ENCODE assay signal across 9 cellular contexts in the genomic region with DNA sequence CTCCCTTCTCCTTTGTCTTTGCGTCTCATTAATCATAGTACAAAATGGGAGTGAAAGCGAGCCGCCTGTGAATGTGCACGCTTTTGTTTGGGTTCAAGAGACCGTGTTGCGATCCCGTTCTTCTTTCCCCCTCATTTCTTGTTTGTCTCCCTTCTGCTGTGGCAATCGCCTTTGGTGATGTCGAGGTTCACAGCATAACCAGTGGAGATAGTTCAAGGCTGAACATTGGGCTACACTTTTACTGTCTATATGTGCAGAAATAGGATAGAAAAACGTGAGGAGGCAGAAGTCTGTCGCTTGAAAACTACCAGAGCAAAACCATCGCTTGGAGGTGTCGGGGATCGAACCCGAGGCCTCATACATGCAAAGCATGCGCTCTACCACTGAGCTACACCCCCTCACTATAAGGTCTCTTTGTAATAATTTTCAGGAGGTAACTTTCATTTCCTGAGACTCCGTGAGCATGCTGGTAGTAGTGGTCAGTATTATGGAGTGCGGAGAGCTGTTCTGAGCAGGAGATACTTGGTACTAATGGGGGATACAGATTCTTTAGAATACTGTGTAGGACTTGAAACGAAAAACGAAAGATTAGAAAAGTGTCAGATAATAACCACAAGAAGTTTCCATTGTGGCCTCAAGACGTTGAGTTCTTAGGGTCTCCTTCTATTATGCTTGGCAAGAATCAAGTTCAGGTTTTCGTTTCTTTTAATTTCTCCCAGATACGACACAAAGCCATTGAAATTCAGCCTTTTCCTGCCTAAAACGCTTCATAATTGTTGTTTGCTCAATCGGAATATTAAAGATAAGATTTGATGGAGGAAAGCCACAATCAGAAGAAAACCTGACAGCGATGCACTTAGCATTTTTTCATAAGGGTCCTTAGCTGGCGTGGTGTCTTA.
A peak's percentile ranks its signal among the peaks of the same experiment; 100 is the strongest.
DNase-seq lines count a peak whose midpoint lies in the region; FAIRE-seq and TF ChIP-seq lines count a peak whose summit lies in the region.
"Had no signal": no experiment of that assay in that cellular context is flagged by ENCODE, and none has a peak within 500 bp of the region (broad histone marks: within the 10 kb centered on the region; RNA-seq: fewer than 3 reads in every experiment).

No MANE protein-coding gene starts in this region.

- H3K9ac ChIP-seq in mesendoderm (ENCODE audit: low read length) (peak overlapping the region; percentile 11), kidney (ENCODE audit: low read length in 2 of 2) (no peak overlapping the region)

- H2BK15ac ChIP-seq in mesendoderm (replicated peaks; ENCODE audit: low read depth): no peak overlapping the region

- no peak for FAIRE-seq in kidney (lab: Jason Lieb, UNC)

- peaks cover 15% of the 10 kb centered on the region for H3K4me1 Mint-ChIP-seq in activated CD4-positive, alpha-beta memory T cell treated with anti-CD3 and anti-CD28 coated beads, Interleukin-2, amount 10 ng/mL, durations not matched to agents 7 days and 5 days

- intact Hi-C loops in kidney (cut with DNase I): no loop called here

- no peak overlapping the region for H3K56ac ChIP-seq in mesendoderm (ENCODE audit: low read length)

- no peak overlapping the region for H3K23ac ChIP-seq in mesendoderm (ENCODE audit: low read length)

- TF ChIP-seq CTCF in LNCaP clone FGC (IDR thresholded peaks at IDR 0.05; ENCODE audit: control insufficient read depth, extremely low read depth, insufficient read depth): no peak
- no peak for TF ChIP-seq CTCF in kidney (IDR thresholded peaks at IDR 0.05; ENCODE audit: borderline replicate concordance, extremely low read depth, insufficient read depth)

- H3K18ac ChIP-seq in mesendoderm (ENCODE audit: low read length): no peak overlapping the region

- no peak overlapping the region for H2BK5ac ChIP-seq in mesendoderm (ENCODE audit: low read length)

- peaks cover 6% of the 10 kb centered on the region for H3K9me3 Mint-ChIP-seq in activated CD4-positive, alpha-beta memory T cell treated with anti-CD3 and anti-CD28 coated beads, Interleukin-2, amount 10 ng/mL, durations not matched to agents 7 days and 5 days

- POLR2A ChIA-PET in activated CD4-positive, alpha-beta memory T cell treated with anti-CD3 and anti-CD28 coated beads, Interleukin-2, amount 10 ng/mL, durations not matched to agents 7 days and 5 days (lab: Charles Lee): no interaction called here

- H3K4me1 ChIP-seq in mesendoderm (ENCODE audit: control insufficient read depth, low read depth, low read length) (peaks cover 2% of the 10 kb centered on the region), kidney (ENCODE audit: control insufficient read depth in 1 of 2, insufficient read depth in 1 of 2, low read depth in 1 of 2, low read length in 2 of 2) (no peaks in the 10 kb centered on the region)

- DNase-seq in SIG-M5 treated with dmso at 0.1 percent for 504 hours (lab: John Stamatoyannopoulos, UW; ENCODE audit: unreplicated experiment) (peak; percentile 50), SIG-M5 (lab: John Stamatoyannopoulos, UW) (no peak), LNCaP clone FGC (ENCODE audit: low read depth) (no peak), mesendoderm (peak; percentile 86), kidney (no peak), cortex of kidney (lab: John Stamatoyannopoulos, UW) (no peak), NCI-H510A treated with DMSO at 0.1 percent for 48 hours (lab: John Stamatoyannopoulos, UW) (no peak)
- DNase-seq in activated CD4-positive, alpha-beta memory T cell treated with anti-CD3 and anti-CD28 coated beads, Interleukin-2, amount 10 ng/mL, durations not matched to agents 7 days and 5 days: no peak

- H3K27ac ChIP-seq in mesendoderm (ENCODE audit: low read depth, low read length) (no peak overlapping the region), kidney (ENCODE audit: low read depth in 2 of 2, low read length in 2 of 2) (no peak overlapping the region)
- H3K27ac ChIP-seq: C4-2B had no signal

- peak overlapping the region; percentile 7 for H3K4me3 Mint-ChIP-seq in activated CD4-positive, alpha-beta memory T cell treated with anti-CD3 and anti-CD28 coated beads, Interleukin-2, amount 10 ng/mL, durations not matched to agents 7 days and 5 days

- H3K79me1 ChIP-seq in mesendoderm (ENCODE audit: low read length): no peaks in the 10 kb centered on the region

- no peak overlapping the region for H3K27ac Mint-ChIP-seq in activated CD4-positive, alpha-beta memory T cell treated with anti-CD3 and anti-CD28 coated beads, Interleukin-2, amount 10 ng/mL, durations not matched to agents 7 days and 5 days

- H3K27me3 Mint-ChIP-seq in activated CD4-positive, alpha-beta memory T cell treated with anti-CD3 and anti-CD28 coated beads, Interleukin-2, amount 10 ng/mL, durations not matched to agents 7 days and 5 days: peaks cover 72% of the 10 kb centered on the region

- CTCF ChIA-PET in activated CD4-positive, alpha-beta memory T cell treated with anti-CD3 and anti-CD28 coated beads, Interleukin-2, amount 10 ng/mL, durations not matched to agents 7 days and 5 days (lab: Charles Lee): interaction anchor here (0.9 kb wide), 1 partner anchor 20 kb away, joined by 3 read pairs; no protein-coding TSS in a partner anchor

- no CpG with 5 or more reads among the region's 27 CpGs for WGBS in mesendoderm (ENCODE audit: extremely low coverage, insufficient coverage, low lambda C conversion rate)

- H3K27me3 ChIP-seq in mesendoderm (ENCODE audit: insufficient read depth, low read length, poor library complexity): peaks cover 48% of the 10 kb centered on the region

- H2BK120ac ChIP-seq in mesendoderm (ENCODE audit: low read depth, low read length): no peak overlapping the region

- H3K4me3 ChIP-seq in LNCaP clone FGC (ENCODE audit: low read depth, low read length) (peak overlapping the region; percentile 42), mesendoderm (ENCODE audit: low read length) (peak overlapping the region; percentile 13), kidney (ENCODE audit: low read length in 2 of 2) (no peak overlapping the region)

- H3K36me3 ChIP-seq in mesendoderm (ENCODE audit: control insufficient read depth, insufficient read depth, low read length): no peaks in the 10 kb centered on the region
- no peaks in the 10 kb centered on the region for H3K36me3 ChIP-seq in kidney (ENCODE audit: control insufficient read depth in 1 of 2, insufficient read depth in 2 of 2, low read length in 2 of 2)

- H2AK5ac ChIP-seq in mesendoderm (ENCODE audit: low read length): no peak overlapping the region

- H3K4me2 ChIP-seq in mesendoderm (ENCODE audit: low read length): peak overlapping the region; percentile 61

- no peaks in the 10 kb centered on the region for H3K79me2 ChIP-seq in mesendoderm (ENCODE audit: control insufficient read depth, insufficient read depth, low read length)

- H3K36me3 Mint-ChIP-seq in activated CD4-positive, alpha-beta memory T cell treated with anti-CD3 and anti-CD28 coated beads, Interleukin-2, amount 10 ng/mL, durations not matched to agents 7 days and 5 days (ENCODE audit: low read depth): peaks cover 17% of the 10 kb centered on the region

- no peak overlapping the region for H3K4ac ChIP-seq in mesendoderm (ENCODE audit: low read depth, low read length)

- no peak overlapping the region for H4K5ac ChIP-seq in mesendoderm (ENCODE audit: low read length)

- no peaks in the 10 kb centered on the region for H3K9me3 ChIP-seq in kidney (ENCODE audit: control insufficient read depth in 1 of 2, low read length in 2 of 2)

- no peak overlapping the region for H4K8ac ChIP-seq in mesendoderm (ENCODE audit: low read depth, low read length)

Comparison
In these comparisons a context has a peak if more than half of its experiments do, and no peak if none do; other contexts are left out.
1. DNase-seq: peak in SIG-M5 treated with dmso at 0.1 percent for 504 hours (single experiment) and mesendoderm (single experiment); none in SIG-M5 (single experiment), LNCaP clone FGC (single experiment), activated CD4-positive, alpha-beta memory T cell treated with anti-CD3 and anti-CD28 coated beads, Interleukin-2, amount 10 ng/mL, durations not matched to agents 7 days and 5 days (single experiment), kidney (single experiment), cortex of kidney (single experiment) and NCI-H510A treated with DMSO at 0.1 percent for 48 hours (single experiment).
2. H3K4me3 ChIP-seq: peak in LNCaP clone FGC (single experiment) and mesendoderm (single experiment); none in kidney (0 of 2).